8 cellular contexts compared by ENCODE assay signal in genomic region chr6:42911171-42912021, GRCh38. TPM values are rescaled to one million over a fixed set of nuclear protein-coding genes. Genes with fewer than 3 reads are reported as not detected.
DNase-seq lines count a peak whose midpoint lies in the region; ATAC-seq and TF ChIP-seq lines count a peak whose summit lies in the region.

No MANE protein-coding gene starts in this region.

- intact Hi-C loops in mucosa of descending colon (cut with DNase I, micrococcal nuclease) = no loop called here

- ATAC-seq in GM18867 (IDR thresholded peaks at IDR 0.05; ENCODE audit: unreplicated experiment) (no peak), GM18909 (IDR thresholded peaks at IDR 0.05; ENCODE audit: poor library complexity, unreplicated experiment) (no peak), mucosa of descending colon (no peak)

- H2AFZ ChIP-seq in osteoblast (ENCODE audit: low read length) = peak overlapping the region; percentile 90

- H3K9me3 ChIP-seq in osteoblast (ENCODE audit: low read depth, low read length) = no peaks in the 10 kb centered on the region
- H3K9me3 ChIP-seq in mucosa of descending colon = no peaks in the 10 kb centered on the region

- peaks cover 3% of the 10 kb centered on the region for H3K27me3 ChIP-seq in osteoblast (ENCODE audit: insufficient read depth, low read length)

- DNase-seq in DMS114 treated with DMSO at 0.1 percent for 48 hours (lab: John Stamatoyannopoulos, UW; ENCODE audit: unreplicated experiment) = peak; percentile 45
- DNase-seq in NCI-H2171 treated with DMSO at 0.1 percent for 48 hours (lab: John Stamatoyannopoulos, UW) = peak; percentile 98
- no peak for DNase-seq in fibroblast of villous mesenchyme (ENCODE audit: low read depth)
- peak; percentile 78 for DNase-seq in osteoblast (ENCODE audit: insufficient read length, low spot score, missing footprints)
- DNase-seq in NCI-H187 treated with DMSO at 0.1 percent for 48 hours (lab: John Stamatoyannopoulos, UW) = no peak
- DNase-seq in mucosa of descending colon = no peak

- H3K4me3 ChIP-seq in fibroblast of villous mesenchyme (ENCODE audit: low read depth, low read length) = peak overlapping the region; percentile 43
- H3K4me3 ChIP-seq in osteoblast (ENCODE audit: insufficient read depth, low read length) = peak overlapping the region; percentile 63
- no peak overlapping the region for H3K4me3 ChIP-seq in mucosa of descending colon

- H3K4me2 ChIP-seq in osteoblast (ENCODE audit: insufficient read depth, low read length) = peak overlapping the region; percentile 78

- TF ChIP-seq CTCF in fibroblast of villous mesenchyme (IDR thresholded peaks at IDR 0.05; ENCODE audit: insufficient read depth, low read depth, low read length) (peak; percentile 12), osteoblast (IDR thresholded peaks at IDR 0.05; ENCODE audit: extremely low read depth, low read depth, low read length) (no peak), mucosa of descending colon (IDR thresholded peaks at IDR 0.05) (no peak)

- H3K79me2 ChIP-seq in osteoblast (ENCODE audit: insufficient read depth, low read length) = no peaks in the 10 kb centered on the region

- H3K36me3 ChIP-seq in osteoblast (ENCODE audit: insufficient read depth, low read length) (no peaks in the 10 kb centered on the region), mucosa of descending colon (ENCODE audit: low read depth) (no peaks in the 10 kb centered on the region)

- no peak overlapping the region for H3K27ac ChIP-seq in osteoblast (ENCODE audit: low read depth, low read length)

- no peaks in the 10 kb centered on the region for H4K20me1 ChIP-seq in osteoblast (ENCODE audit: insufficient read depth, low read length)

- H3K4me1 ChIP-seq in osteoblast (ENCODE audit: insufficient read depth, low read length) = peaks cover 7% of the 10 kb centered on the region
- peaks cover 5% of the 10 kb centered on the region for H3K4me1 ChIP-seq in mucosa of descending colon (ENCODE audit: low read depth)

RNA-seq across cellular contexts. Expression of gene PTCRA, which starts 4.5 kb away (rescaled TPM):
- total RNA-seq in fibroblast of villous mesenchyme = not detected in 2 replicates
- total RNA-seq in osteoblast = not detected in 2 replicates
- not detected for total RNA-seq in mucosa of descending colon

RNA-seq across cellular contexts. Expression of gene CNPY3, which starts 17.9 kb away (rescaled TPM):
- total RNA-seq in fibroblast of villous mesenchyme = 26.7 and 36.7 TPM in 2 replicates
- 33.3 TPM in 2 replicates for total RNA-seq in osteoblast
- 10 to 100 TPM; 18.4 to 30.5 (median 23.5) TPM for total RNA-seq in mucosa of descending colon

RNA-seq across cellular contexts. Expression of gene RPL7L1, which starts 32.0 kb away (rescaled TPM):
- total RNA-seq in fibroblast of villous mesenchyme (117 and 157 TPM in 2 replicates), osteoblast (112 and 128 TPM in 2 replicates), mucosa of descending colon (10 to 100 TPM; 47.4 to 61.4 (median 53.7) TPM)

RNA-seq across cellular contexts. Expression of gene GNMT, which starts 49.2 kb away (rescaled TPM):
- total RNA-seq in fibroblast of villous mesenchyme (0.32 TPM in 1 of 2 replicates, not detected in the other), osteoblast (0.72 and 0.88 TPM in 2 replicates), mucosa of descending colon (under 1 TPM in 2 of 3 donors, not detected in 1; 0.75 to 0.76 TPM)

Comparison
In these comparisons a context has a peak if more than half of its experiments do, and no peak if none do; other contexts are left out.
1. DNase-seq: peak in DMS114 treated with DMSO at 0.1 percent for 48 hours (single experiment), NCI-H2171 treated with DMSO at 0.1 percent for 48 hours (single experiment) and osteoblast (single experiment); none in fibroblast of villous mesenchyme (single experiment), NCI-H187 treated with DMSO at 0.1 percent for 48 hours (single experiment) and mucosa of descending colon (0 of 3).